2 cellular contexts compared by ENCODE assay signal in the genomic region with DNA sequence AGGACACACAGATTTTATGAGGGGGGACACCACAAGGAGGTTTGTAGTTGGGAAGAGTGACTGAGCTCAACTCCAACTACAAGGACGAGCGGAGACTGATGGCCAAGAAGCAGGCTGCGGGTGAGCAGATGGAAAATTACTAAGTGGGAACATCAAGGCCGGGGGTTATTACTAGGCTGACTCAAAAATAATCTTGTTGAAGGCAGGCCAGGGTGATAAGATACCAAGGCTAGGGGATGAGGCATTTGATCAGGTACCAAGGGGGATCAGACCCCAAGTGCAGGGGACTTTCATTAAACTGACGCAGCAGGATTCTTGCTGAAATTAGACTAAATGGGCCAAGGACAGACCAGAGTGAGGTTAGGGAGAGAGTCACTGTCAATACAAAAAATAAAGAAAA.
TF ChIP-seq lines count a peak whose summit lies in the region.

No MANE protein-coding gene starts in this region.

TF ChIP-seq in GM23338, 12 proteins besides CTCF, POLR2A, EP300 and RAD21:
- no peak for TF ChIP-seq EZH2phosphoT487 (IDR thresholded peaks at IDR 0.05; ENCODE audit: unreplicated experiment)
- no peak for TF ChIP-seq NANOG (IDR thresholded peaks at IDR 0.05; ENCODE audit: borderline replicate concordance)

TF ChIP-seq in HepG2, 621 proteins besides CTCF, POLR2A, EP300 and RAD21:
- TF ChIP-seq NR1H2 (CRISPR knock-in tag; IDR thresholded peaks at IDR 0.05; ENCODE audit: borderline replicate concordance, low read depth) (no peak), RCOR2 (CRISPR knock-in tag; IDR thresholded peaks at IDR 0.05) (no peak), SOX13 (IDR thresholded peaks at IDR 0.05) (no peak), SOX13 (CRISPR knock-in tag; conservative IDR thresholded peaks at IDR 0.05 in 1 of 2, IDR thresholded peaks at IDR 0.05 in 1 of 2) (no peak), BRF2 (CRISPR knock-in tag; IDR thresholded peaks at IDR 0.05) (no peak), ZNF569 (CRISPR knock-in tag; IDR thresholded peaks at IDR 0.05; ENCODE audit: borderline replicate concordance) (no peak), HDAC1 (CRISPR knock-in tag; IDR thresholded peaks at IDR 0.05) (no peak), NBN (conservative IDR thresholded peaks at IDR 0.05) (no peak), ZNF609 (CRISPR knock-in tag; IDR thresholded peaks at IDR 0.05; ENCODE audit: borderline replicate concordance) (no peak), PCBP1 (IDR thresholded peaks at IDR 0.05; ENCODE audit: borderline replicate concordance, low read depth, low read length) (no peak), SNAI1 (CRISPR knock-in tag; IDR thresholded peaks at IDR 0.05; ENCODE audit: borderline replicate concordance) (no peak), ZNF143 (CRISPR knock-in tag; IDR thresholded peaks at IDR 0.05) (no peak), HNRNPH1 (optimal IDR thresholded peaks at IDR 0.05; ENCODE audit: low read depth, low read length) (no peak), SMARCE1 (IDR thresholded peaks at IDR 0.05; ENCODE audit: borderline replicate concordance) (no peak), ZKSCAN1 (IDR thresholded peaks at IDR 0.05; ENCODE audit: low read length) (no peak), CHD2 (IDR thresholded peaks at IDR 0.05; ENCODE audit: low read depth, low read length) (no peak), ZNF44 (CRISPR knock-in tag; IDR thresholded peaks at IDR 0.05) (no peak)
- TF ChIP-seq, protein P1, sequence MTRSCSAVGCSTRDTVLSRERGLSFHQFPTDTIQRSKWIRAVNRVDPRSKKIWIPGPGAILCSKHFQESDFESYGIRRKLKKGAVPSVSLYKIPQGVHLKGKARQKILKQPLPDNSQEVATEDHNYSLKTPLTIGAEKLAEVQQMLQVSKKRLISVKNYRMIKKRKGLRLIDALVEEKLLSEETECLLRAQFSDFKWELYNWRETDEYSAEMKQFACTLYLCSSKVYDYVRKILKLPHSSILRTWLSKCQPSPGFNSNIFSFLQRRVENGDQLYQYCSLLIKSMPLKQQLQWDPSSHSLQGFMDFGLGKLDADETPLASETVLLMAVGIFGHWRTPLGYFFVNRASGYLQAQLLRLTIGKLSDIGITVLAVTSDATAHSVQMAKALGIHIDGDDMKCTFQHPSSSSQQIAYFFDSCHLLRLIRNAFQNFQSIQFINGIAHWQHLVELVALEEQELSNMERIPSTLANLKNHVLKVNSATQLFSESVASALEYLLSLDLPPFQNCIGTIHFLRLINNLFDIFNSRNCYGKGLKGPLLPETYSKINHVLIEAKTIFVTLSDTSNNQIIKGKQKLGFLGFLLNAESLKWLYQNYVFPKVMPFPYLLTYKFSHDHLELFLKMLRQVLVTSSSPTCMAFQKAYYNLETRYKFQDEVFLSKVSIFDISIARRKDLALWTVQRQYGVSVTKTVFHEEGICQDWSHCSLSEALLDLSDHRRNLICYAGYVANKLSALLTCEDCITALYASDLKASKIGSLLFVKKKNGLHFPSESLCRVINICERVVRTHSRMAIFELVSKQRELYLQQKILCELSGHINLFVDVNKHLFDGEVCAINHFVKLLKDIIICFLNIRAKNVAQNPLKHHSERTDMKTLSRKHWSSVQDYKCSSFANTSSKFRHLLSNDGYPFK (CRISPR knock-in tag; IDR thresholded peaks at IDR 0.05; ENCODE audit: borderline replicate concordance), result no peak
- TF ChIP-seq, protein P2, sequence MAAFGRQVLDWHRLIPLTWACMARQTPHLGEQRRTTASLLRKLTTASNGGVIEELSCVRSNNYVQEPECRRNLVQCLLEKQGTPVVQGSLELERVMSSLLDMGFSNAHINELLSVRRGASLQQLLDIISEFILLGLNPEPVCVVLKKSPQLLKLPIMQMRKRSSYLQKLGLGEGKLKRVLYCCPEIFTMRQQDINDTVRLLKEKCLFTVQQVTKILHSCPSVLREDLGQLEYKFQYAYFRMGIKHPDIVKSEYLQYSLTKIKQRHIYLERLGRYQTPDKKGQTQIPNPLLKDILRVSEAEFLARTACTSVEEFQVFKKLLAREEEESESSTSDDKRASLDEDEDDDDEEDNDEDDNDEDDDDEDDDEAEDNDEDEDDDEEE (CRISPR knock-in tag; IDR thresholded peaks at IDR 0.05), result no peak
TF ChIP-seq in HepG2: peak in this region for 0.
